1 cellular context compared by ENCODE assay signal in the genomic region with DNA sequence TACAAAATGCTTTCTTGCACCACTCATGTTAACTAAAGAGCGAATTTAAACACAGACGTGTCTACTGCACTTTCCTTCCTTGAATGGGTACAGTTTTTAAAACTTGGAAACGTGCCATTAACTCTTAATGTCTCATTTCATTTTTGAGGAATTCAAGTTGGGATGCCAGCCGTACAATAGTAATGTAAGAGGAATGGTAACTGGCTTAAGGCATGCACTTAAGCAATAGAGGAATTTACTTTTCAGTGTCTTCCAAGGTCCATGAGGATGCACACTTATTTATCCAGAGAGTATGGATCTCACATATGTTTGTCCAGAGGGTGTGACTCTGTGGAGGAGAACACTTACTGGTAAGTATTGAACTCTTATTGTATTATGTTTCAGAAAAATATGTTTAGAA.
TF ChIP-seq lines count a peak whose summit lies in the region.

No MANE protein-coding gene starts in this region.

TF ChIP-seq in IMR-90, 13 proteins besides CTCF, POLR2A, EP300 and RAD21 (continued from another document):
- TF ChIP-seq RFX5 (IDR thresholded peaks at IDR 0.05; ENCODE audit: low read depth, low read length) (no peak), MXI1 (IDR thresholded peaks at IDR 0.05; ENCODE audit: borderline replicate concordance, low read depth, low read length) (no peak), MAFK (IDR thresholded peaks at IDR 0.05; ENCODE audit: low read depth, low read length) (no peak), RCOR1 (IDR thresholded peaks at IDR 0.05; ENCODE audit: insufficient replicate concordance, low read length) (no peak), MAZ (IDR thresholded peaks at IDR 0.05; ENCODE audit: borderline replicate concordance, low read depth, low read length) (no peak), CHD1 (IDR thresholded peaks at IDR 0.05; ENCODE audit: low read depth, low read length) (no peak), SMC3 (IDR thresholded peaks at IDR 0.05; ENCODE audit: low read depth, low read length) (no peak), USF2 (IDR thresholded peaks at IDR 0.05; ENCODE audit: low read depth, low read length) (no peak)
